In the genomic region with DNA sequence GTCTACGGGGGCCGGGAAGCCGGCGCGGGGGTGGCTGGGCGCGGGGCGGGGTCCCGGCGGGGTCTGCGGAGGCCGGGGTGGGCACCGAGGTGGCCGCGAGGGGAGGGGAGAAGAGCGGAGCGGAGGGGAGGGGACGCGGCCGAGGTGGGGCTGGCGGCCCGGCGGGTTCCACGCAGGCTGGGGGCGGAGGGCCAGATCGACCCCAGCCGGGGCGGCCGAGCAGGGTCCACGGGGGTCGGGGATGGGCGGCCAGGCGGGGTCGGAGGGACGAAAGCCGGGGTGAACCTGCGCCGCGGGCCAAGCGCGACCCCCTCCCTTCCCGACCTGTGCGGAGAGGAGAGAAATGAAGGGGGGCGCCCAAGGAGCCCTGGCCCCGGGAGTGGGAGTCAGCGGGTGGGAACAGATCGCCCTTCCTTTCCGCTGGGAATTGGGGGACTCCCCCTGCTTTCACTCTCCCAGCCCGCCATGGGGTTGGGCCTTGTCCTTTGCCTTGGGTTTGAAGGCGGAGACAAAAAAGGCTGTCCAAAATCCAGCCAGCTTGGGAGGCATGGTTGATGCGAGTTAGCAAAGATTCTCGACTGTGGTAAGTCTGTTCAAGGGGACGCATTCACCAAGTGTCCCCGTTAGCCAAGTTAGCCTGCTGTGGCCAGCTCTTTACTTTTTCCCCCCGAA, we compare ENCODE assay signal across 8 cellular contexts. TPM values are rescaled to one million over a fixed set of nuclear protein-coding genes. Genes with fewer than 3 reads are reported as not detected.
DNase-seq lines count a peak whose midpoint lies in the region; ATAC-seq and TF ChIP-seq lines count a peak whose summit lies in the region.

No MANE protein-coding gene starts in this region.

- DNase-seq in CD4-positive, alpha-beta T cell, result peak in 6 of 10 experiments; percentile 3 to 12 (median 7)
- DNase-seq in HK-2 (ENCODE audit: unreplicated experiment) (peak; percentile 57), epithelial cell of esophagus (ENCODE audit: low read depth) (peak; percentile 60), NCI-H2029 treated with DMSO at 0.1 percent for 48 hours (lab: John Stamatoyannopoulos, UW) (no peak)
- DNase-seq in activated CD4-positive, alpha-beta memory T cell treated with anti-CD3 and anti-CD28 coated beads for 36 hours, result peak; percentile 49

- H3K27me3 ChIP-seq in CD4-positive, alpha-beta T cell (ENCODE audit: control insufficient read depth, insufficient read depth, low read length), result no peaks in the 10 kb centered on the region
- no peaks in the 10 kb centered on the region for H3K27me3 ChIP-seq in subcutaneous abdominal adipose tissue (ENCODE audit: control insufficient read depth in 5 of 5, insufficient read depth in 4 of 5, low read length in 5 of 5)

- H3K27ac ChIP-seq in CD4-positive, alpha-beta T cell (ENCODE audit: low read depth, low read length), result peak overlapping the region; percentile 81
- peak overlapping the region; percentile 91 for H3K27ac ChIP-seq in mesodermal cell (ENCODE audit: low read depth, low read length, severe bottlenecking)
- H3K27ac ChIP-seq in subcutaneous abdominal adipose tissue (ENCODE audit: low read depth, low read length), result peak overlapping the region; percentile 95

- no peaks in the 10 kb centered on the region for H3K9me3 ChIP-seq in CD4-positive, alpha-beta T cell (ENCODE audit: control insufficient read depth, low read length)
- no peaks in the 10 kb centered on the region for H3K9me3 ChIP-seq in mesodermal cell (ENCODE audit: control insufficient read depth, low read length)
- H3K9me3 ChIP-seq in subcutaneous abdominal adipose tissue (ENCODE audit: control insufficient read depth in 5 of 5, low read length in 5 of 5), result no peaks in the 10 kb centered on the region

- no peaks in the 10 kb centered on the region for H3K9me3 Mint-ChIP-seq in CD4-positive, alpha-beta T cell
- H3K9me3 Mint-ChIP-seq in activated CD4-positive, alpha-beta memory T cell treated with anti-CD3 and anti-CD28 coated beads for 36 hours, result no peaks in the 10 kb centered on the region

- POLR2A ChIA-PET in CD4-positive, alpha-beta T cell (lab: Charles Lee), result interaction anchor here (0.8 to 6.9 kb wide), 11 partner anchors 10 to 708 kb away, joined by 3 to 157 read pairs (median 5); a partner anchor contains a TSS
- POLR2A ChIA-PET in activated CD4-positive, alpha-beta memory T cell treated with anti-CD3 and anti-CD28 coated beads for 36 hours (lab: Charles Lee), result interaction anchor here (0.6 to 0.8 kb wide), 2 partner anchors 21 to 1091 kb away, joined by 3 read pairs; no protein-coding TSS in a partner anchor

- peak overlapping the region; percentile 37 to 89 (median 81) for H3K9ac ChIP-seq in subcutaneous abdominal adipose tissue (ENCODE audit: low read length in 5 of 5)

- 2 to 3% methylated on average over 24 to 32 of the region's 55 CpGs for WGBS in mesodermal cell (ENCODE audit: insufficient coverage in 2 of 2), 2 experiments

- no peak for TF ChIP-seq CTCF in CD4-positive, alpha-beta T cell (IDR thresholded peaks at IDR 0.05)
- TF ChIP-seq CTCF in epithelial cell of esophagus (IDR thresholded peaks at IDR 0.05; ENCODE audit: insufficient read depth, low read depth, low read length, missing control alignments), result no peak

- peak overlapping the region; percentile 94 for H3K27ac Mint-ChIP-seq in CD4-positive, alpha-beta T cell
- H3K27ac Mint-ChIP-seq in activated CD4-positive, alpha-beta memory T cell treated with anti-CD3 and anti-CD28 coated beads for 36 hours, result peak overlapping the region; percentile 69

- H3K27me3 Mint-ChIP-seq in CD4-positive, alpha-beta T cell, result no peaks in the 10 kb centered on the region
- no peaks in the 10 kb centered on the region for H3K27me3 Mint-ChIP-seq in activated CD4-positive, alpha-beta memory T cell treated with anti-CD3 and anti-CD28 coated beads for 36 hours

- peaks cover 25% of the 10 kb centered on the region for H3K36me3 ChIP-seq in mesodermal cell (ENCODE audit: control insufficient read depth, insufficient read depth, low read length)
- H3K36me3 ChIP-seq in subcutaneous abdominal adipose tissue (ENCODE audit: control insufficient read depth in 5 of 5, insufficient read depth in 5 of 5, low read length in 5 of 5), result peaks cover 0 to 6% (median 4%) of the 10 kb centered on the region in 5 donors

- intact Hi-C loops in CD4-positive, alpha-beta T cell (cut with DNase I, micrococcal nuclease), result loop anchor here (5.0 to 10.0 kb wide), 4 partner anchors 34 to 1436 kb away; a partner anchor contains a TSS
- intact Hi-C loops in activated CD4-positive, alpha-beta memory T cell treated with anti-CD3 and anti-CD28 coated beads for 36 hours (cut with micrococcal nuclease), result loop anchor here (2.0 kb wide), 2 partner anchors 34 to 108 kb away; a partner anchor contains a TSS

- peak overlapping the region; percentile 89 for H3K4me3 Mint-ChIP-seq in CD4-positive, alpha-beta T cell
- H3K4me3 Mint-ChIP-seq in activated CD4-positive, alpha-beta memory T cell treated with anti-CD3 and anti-CD28 coated beads for 36 hours, result peak overlapping the region; percentile 69

- H3K4me3 ChIP-seq in epithelial cell of esophagus (ENCODE audit: low read length) (peak overlapping the region; percentile 79), mesodermal cell (ENCODE audit: extremely low read depth, insufficient read depth, low read length, poor library complexity, severe bottlenecking) (peak overlapping the region; percentile 82), subcutaneous abdominal adipose tissue (ENCODE audit: low read depth in 1 of 5, low read length in 5 of 5) (peak overlapping the region; percentile 65 to 78 (median 76))

- CTCF ChIA-PET in CD4-positive, alpha-beta T cell (lab: Charles Lee), result interaction anchor here (1.1 to 1.9 kb wide), 3 partner anchors 22 to 54 kb away, joined by 4 to 10 read pairs (median 9); a partner anchor contains a TSS
- CTCF ChIA-PET in activated CD4-positive, alpha-beta memory T cell treated with anti-CD3 and anti-CD28 coated beads for 36 hours (lab: Charles Lee), result interaction anchor here (1.1 to 1.6 kb wide), 3 partner anchors 24 to 52 kb away, joined by 3 to 4 read pairs (median 4); no protein-coding TSS in a partner anchor

- no peaks in the 10 kb centered on the region for H3K36me3 Mint-ChIP-seq in CD4-positive, alpha-beta T cell (ENCODE audit: low read depth)
- peaks cover 5% of the 10 kb centered on the region for H3K36me3 Mint-ChIP-seq in activated CD4-positive, alpha-beta memory T cell treated with anti-CD3 and anti-CD28 coated beads for 36 hours

- H3K4me1 Mint-ChIP-seq in CD4-positive, alpha-beta T cell (ENCODE audit: low read depth), result peaks cover 39% of the 10 kb centered on the region
- peaks cover 24% of the 10 kb centered on the region for H3K4me1 Mint-ChIP-seq in activated CD4-positive, alpha-beta memory T cell treated with anti-CD3 and anti-CD28 coated beads for 36 hours (ENCODE audit: low read depth)

- H3K4me1 ChIP-seq in mesodermal cell (ENCODE audit: control insufficient read depth, insufficient read depth, low read length, poor library complexity, severe bottlenecking) (peaks cover 15% of the 10 kb centered on the region), subcutaneous abdominal adipose tissue (ENCODE audit: control insufficient read depth in 5 of 5, insufficient read depth in 5 of 5, low read length in 5 of 5) (peaks cover 7 to 35% (median 34%) of the 10 kb centered on the region in 5 donors)

- ATAC-seq in CD4-positive, alpha-beta T cell (ENCODE audit: poor library complexity), result peak; percentile 8
- peak; percentile 27 for ATAC-seq in GM19372 (IDR thresholded peaks at IDR 0.05; ENCODE audit: low read depth, unreplicated experiment)

RNA-seq across cellular contexts. Expression of a gene that starts 0.5 kb away (rescaled TPM):
- 10 to 100 TPM; 14.7 to 15.7 TPM for total RNA-seq in CD4-positive, alpha-beta T cell
- 10 to 100 TPM; 18.5 to 19.0 TPM for total RNA-seq in activated CD4-positive, alpha-beta memory T cell treated with anti-CD3 and anti-CD28 coated beads for 36 hours
- polyA plus RNA-seq in mesodermal cell (2013, experiment 1 of 2), result 278 TPM
- polyA plus RNA-seq in mesodermal cell (2013, experiment 2 of 2), result 250 TPM

RNA-seq across cellular contexts. Expression of a gene that starts 54.2 kb away (rescaled TPM):
- 100 to 1,000 TPM; 139 to 144 TPM for total RNA-seq in CD4-positive, alpha-beta T cell
- total RNA-seq in activated CD4-positive, alpha-beta memory T cell treated with anti-CD3 and anti-CD28 coated beads for 36 hours, result 10 to 100 TPM in 1 of 2 experiments, 1 to 10 TPM in 1; 8.8 to 10.3 TPM
- 12.3 TPM for polyA plus RNA-seq in mesodermal cell (2013, experiment 1 of 2)
- 13.3 TPM for polyA plus RNA-seq in mesodermal cell (2013, experiment 2 of 2)

Comparison
In these comparisons a context has a peak if more than half of its experiments do, and no peak if none do; other contexts are left out.
1. RNA of a gene that starts 54.2 kb away (total RNA-seq): 139 to 144 TPM in CD4-positive, alpha-beta T cell; 8.8 to 10.3 TPM in activated CD4-positive, alpha-beta memory T cell treated with anti-CD3 and anti-CD28 coated beads for 36 hours; every median in the first group is over 10 times any median in the second.
2. Peak in every context shown above with its lines, with median percentiles within 50 percentile points of each other: H3K27ac ChIP-seq and H3K4me3 ChIP-seq.